ENCODE assay signal across 19 cellular contexts in the genomic region with DNA sequence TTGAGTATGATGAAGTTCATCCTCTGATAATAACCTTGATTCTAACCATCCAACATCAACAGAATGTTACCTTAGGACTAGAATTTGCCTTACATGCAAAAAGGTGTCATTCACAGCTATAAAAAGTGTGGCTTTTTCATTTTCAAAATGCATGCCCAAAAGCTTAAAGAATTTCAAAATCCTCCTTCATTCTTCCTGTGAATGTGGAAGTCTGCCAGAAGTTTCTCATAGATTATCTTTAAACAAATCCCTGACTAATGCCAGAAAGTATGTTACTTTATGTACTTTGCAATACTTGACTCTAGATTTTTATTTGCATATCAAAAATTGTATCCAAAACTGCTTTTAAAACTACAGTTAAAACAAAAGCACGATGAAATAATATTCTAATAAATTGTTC.
DNase-seq lines count a peak whose midpoint lies in the region; ATAC-seq, FAIRE-seq and TF ChIP-seq lines count a peak whose summit lies in the region.
"Had no signal": no experiment of that assay in that cellular context is flagged by ENCODE, and none has a peak within 500 bp of the region (broad histone marks: within the 10 kb centered on the region; RNA-seq: fewer than 3 reads in every experiment).

No MANE protein-coding gene starts in this region.

- no peak for TF ChIP-seq POLR2A in IMR-90 (IDR thresholded peaks at IDR 0.05; ENCODE audit: low read depth, low read length)

- H3K4me2 ChIP-seq in IMR-90 (ENCODE audit: low read depth, low read length) (peak overlapping the region; percentile 79; the same call in 1 of the 2 replicates), mesenchymal stem cell (ENCODE audit: low read length, poor library complexity, severe bottlenecking) (no peak overlapping the region), GM23338 (no peak overlapping the region)
- H3K4me2 ChIP-seq: BLaER1 treated with 17β-estradiol and CSF1 and Interleukin-3, amounts not matched to agents 10 nM and 100 nM had no signal

- H4K8ac ChIP-seq in IMR-90 (ENCODE audit: low read depth in 2 of 2, low read length in 2 of 2) (peak overlapping the region in 1 of 2 experiments; percentile 81; a peak in 1 of 4 replicates), mesenchymal stem cell (ENCODE audit: low read length) (no peak overlapping the region)

- no peak overlapping the region; the same call in 1 of the 2 replicates for H3K56ac ChIP-seq in IMR-90 (ENCODE audit: extremely low read depth, insufficient read depth, low read length)

- intact Hi-C loops in IMR-90 (cut with micrococcal nuclease) = no loop called here

- no peaks in the 10 kb centered on the region for H3K9me3 ChIP-seq in IMR-90 (ENCODE audit: control insufficient read depth, insufficient read depth, low read length)
- no peaks in the 10 kb centered on the region for H3K9me3 ChIP-seq in mesenchymal stem cell (ENCODE audit: control insufficient read depth, low read length)
- H3K9me3 ChIP-seq: adrenal gland; BLaER1 treated with 17β-estradiol and CSF1 and Interleukin-3, amounts not matched to agents 10 nM and 100 nM; esophagus muscularis mucosa had no signal

- TF ChIP-seq CTCF in IMR-90 (conservative IDR thresholded peaks at IDR 0.05; ENCODE audit: low read depth, low read length) (no peak), bronchial epithelial cell (IDR thresholded peaks at IDR 0.05; ENCODE audit: insufficient read depth, low read length, severe bottlenecking) (no peak), GM23338 (conservative IDR thresholded peaks at IDR 0.05; ENCODE audit: low read depth in 2 of 2) (no peak)

- H2AFZ ChIP-seq in IMR-90 (replicated peaks; ENCODE audit: low read length, poor library complexity) (no peak overlapping the region), mesenchymal stem cell (ENCODE audit: low read depth, low read length) (no peak overlapping the region), GM23338 (no peak overlapping the region)

- H3K4me3 ChIP-seq in IMR-90 (ENCODE audit: insufficient read depth, low read depth, low read length) (no peak overlapping the region), bronchial epithelial cell (ENCODE audit: low read depth, low read length) (no peak overlapping the region), mesenchymal stem cell (ENCODE audit: insufficient read depth in 1 of 2, low read depth in 1 of 2, low read length in 2 of 2) (no peak overlapping the region), GM23338 (no peak overlapping the region)
- H3K4me3 ChIP-seq: adrenal gland; BLaER1 treated with 17β-estradiol and CSF1 and Interleukin-3, amounts not matched to agents 10 nM and 100 nM; esophagus muscularis mucosa had no signal

- peak overlapping the region; percentile 94 for H2BK5ac ChIP-seq in IMR-90 (ENCODE audit: low read depth, low read length, poor library complexity, severe bottlenecking)
- H2BK5ac ChIP-seq in mesenchymal stem cell (ENCODE audit: low read depth, low read length, poor library complexity, severe bottlenecking) = no peak overlapping the region

- H3K18ac ChIP-seq in IMR-90 (ENCODE audit: low read depth, low read length) (peak overlapping the region; percentile 84; the same call in 1 of the 2 replicates), mesenchymal stem cell (ENCODE audit: low read depth in 1 of 2, low read length in 2 of 2) (no peak overlapping the region)

- H3K23ac ChIP-seq in IMR-90 (ENCODE audit: low read depth, low read length) (peak overlapping the region; percentile 82; the same call in 1 of the 2 replicates), mesenchymal stem cell (ENCODE audit: low read length in 2 of 2) (no peak overlapping the region)

- dilution Hi-C loops in IMR-90 (cut with HindIII; ENCODE audit: low sequenced_read_pairs, unreplicated experiment) = no loop called here

- WGBS in IMR-90 (ENCODE audit: extremely low coverage in 2 of 2, insufficient read length in 1 of 2), 2 experiments = no CpG with 5 or more reads among the region's 1 CpG
- WGBS in mesenchymal stem cell = 100% methylated on average over 1 of the region's 1 CpG

- H3K27ac ChIP-seq in IMR-90 (ENCODE audit: insufficient read depth, low read length) (peak overlapping the region; percentile 64; the same call in 1 of the 2 replicates), mesenchymal stem cell (ENCODE audit: low read length, poor library complexity, severe bottlenecking) (no peak overlapping the region), GM23338 (ENCODE audit: low read depth) (no peak overlapping the region)
- H3K27ac ChIP-seq: adrenal gland; BLaER1 treated with 17β-estradiol and CSF1 and Interleukin-3, amounts not matched to agents 10 nM and 100 nM; esophagus muscularis mucosa had no signal

- H3K36me3 Mint-ChIP-seq in GM23338 (ENCODE audit: low read depth) = no peaks in the 10 kb centered on the region
- no peaks in the 10 kb centered on the region for H3K36me3 Mint-ChIP-seq in activated T-cell treated with anti-CD3 and anti-CD28 coated beads, Interleukin-2, amount 50 U/mL, for 4 hours (ENCODE audit: insufficient read depth)

- H2AK5ac ChIP-seq in IMR-90 (ENCODE audit: low read depth, low read length) = no peak overlapping the region
- no peak overlapping the region for H2AK5ac ChIP-seq in mesenchymal stem cell (ENCODE audit: low read length, severe bottlenecking)

- CTCF ChIA-PET in IMR-90 (lab: Yijun Ruan, JAX) = interaction anchor here (0.6 kb wide), 3 partner anchors 13 to 769 kb away, joined by 3 to 5 read pairs (median 4); no protein-coding TSS in a partner anchor

- no peak overlapping the region for H2BK12ac ChIP-seq in mesenchymal stem cell (ENCODE audit: low read length in 2 of 2)

- peak overlapping the region; percentile 63; the same call in 1 of the 2 replicates for H4K5ac ChIP-seq in IMR-90 (ENCODE audit: low read depth, low read length)

- H3K14ac ChIP-seq in IMR-90 (replicated peaks; ENCODE audit: low read depth, low read length) = no peak overlapping the region
- no peak overlapping the region for H3K14ac ChIP-seq in mesenchymal stem cell (ENCODE audit: low read length in 2 of 2)

- no peaks in the 10 kb centered on the region; the same call in 2 of the 3 replicates for H3K9me3 Mint-ChIP-seq in GM23338
- H3K9me3 Mint-ChIP-seq in activated T-cell treated with anti-CD3 and anti-CD28 coated beads, Interleukin-2, amount 50 U/mL, for 4 hours = peaks cover 11% of the 10 kb centered on the region

- H3K27me3 Mint-ChIP-seq in GM23338 (ENCODE audit: insufficient read depth, low read depth, poor library complexity) = no peaks in the 10 kb centered on the region
- no peaks in the 10 kb centered on the region for H3K27me3 Mint-ChIP-seq in activated T-cell treated with anti-CD3 and anti-CD28 coated beads, Interleukin-2, amount 50 U/mL, for 4 hours (ENCODE audit: low read depth)

- H3K79me1 ChIP-seq in IMR-90 (ENCODE audit: low read depth in 1 of 2, low read length in 2 of 2) (no peaks in the 10 kb centered on the region), mesenchymal stem cell (replicated peaks; ENCODE audit: low read length, poor library complexity, severe bottlenecking) (no peaks in the 10 kb centered on the region)

- peak overlapping the region; percentile 80; the same call in 1 of the 2 replicates for H2BK20ac ChIP-seq in IMR-90 (ENCODE audit: low read depth, low read length)

- no peaks in the 10 kb centered on the region for H3K36me3 ChIP-seq in IMR-90 (ENCODE audit: control insufficient read depth, insufficient read depth, low read length)
- no peaks in the 10 kb centered on the region for H3K36me3 ChIP-seq in bronchial epithelial cell (ENCODE audit: control insufficient read depth, insufficient read depth, low read length)
- H3K36me3 ChIP-seq in mesenchymal stem cell (ENCODE audit: control insufficient read depth in 1 of 2, insufficient read depth in 2 of 2, low read depth in 1 of 2, low read length in 2 of 2) = no peaks in the 10 kb centered on the region
- no peaks in the 10 kb centered on the region for H3K36me3 ChIP-seq in GM23338 (ENCODE audit: insufficient read depth)
- H3K36me3 ChIP-seq: adrenal gland; BLaER1 treated with 17β-estradiol and CSF1 and Interleukin-3, amounts not matched to agents 10 nM and 100 nM; esophagus muscularis mucosa had no signal

- no peaks in the 10 kb centered on the region for H3F3A ChIP-seq in GM23338 (replicated peaks; ENCODE audit: low read depth)

- H3K4me1 Mint-ChIP-seq in GM23338 = no peaks in the 10 kb centered on the region
- no peaks in the 10 kb centered on the region for H3K4me1 Mint-ChIP-seq in activated T-cell treated with anti-CD3 and anti-CD28 coated beads, Interleukin-2, amount 50 U/mL, for 4 hours (ENCODE audit: low read depth)

- no peak overlapping the region for H3K27ac Mint-ChIP-seq in GM23338
- H3K27ac Mint-ChIP-seq: activated CD8-positive, alpha-beta T cell treated with anti-CD3 and anti-CD28 coated beads, Interleukin-2, amount 10 ng/mL, durations not matched to agents 7 days and 5 days had no signal

- DNase-seq in AG08396 (ENCODE audit: low spot score) (peak; percentile 8), IMR-90 (peak; percentile 81), bronchial epithelial cell (ENCODE audit: low read depth) (peak; percentile 82), mesenchymal stem cell (peak; percentile 28), GM23338 (ENCODE audit: low spot score) (no peak), dermis blood vessel endothelial cell (no peak), activated T-cell treated with anti-CD3 and anti-CD28 coated beads for 4 hours (no peak)
- DNase-seq in activated T-cell treated with anti-CD3 and anti-CD28 coated beads, Interleukin-2, amount 50 U/mL, for 4 hours = no peak
- DNase-seq: activated CD8-positive, alpha-beta T cell treated with anti-CD3 and anti-CD28 coated beads, Interleukin-2, amount 10 ng/mL, durations not matched to agents 7 days and 5 days; adrenal gland; cortex of kidney; DMS79; MV-4-11; NCI-H2081; stimulated activated naive CD4-positive, alpha-beta T cell treated with Interleukin-2 at 50 U/mL for 16 hours had no signal

- FAIRE-seq in bronchial epithelial cell (lab: Jason Lieb, UNC) = no peak
- FAIRE-seq: HepG2 had no signal

- in situ Hi-C loops in IMR-90 (cut with MboI; ENCODE audit: low sequenced_read_pairs) = no loop called here

- no peak overlapping the region for H3K4me3 Mint-ChIP-seq in GM23338
- H3K4me3 Mint-ChIP-seq in activated T-cell treated with anti-CD3 and anti-CD28 coated beads, Interleukin-2, amount 50 U/mL, for 4 hours = no peak overlapping the region
- H3K4me3 Mint-ChIP-seq: activated CD8-positive, alpha-beta T cell treated with anti-CD3 and anti-CD28 coated beads, Interleukin-2, amount 10 ng/mL, durations not matched to agents 7 days and 5 days had no signal

- no peaks in the 10 kb centered on the region for H4K20me1 ChIP-seq in IMR-90 (ENCODE audit: insufficient read depth, low read length)
- no peaks in the 10 kb centered on the region for H4K20me1 ChIP-seq in GM23338 (replicated peaks; ENCODE audit: insufficient read depth)
- H4K20me1 ChIP-seq: BLaER1 treated with 17β-estradiol and CSF1 and Interleukin-3, amounts not matched to agents 10 nM and 100 nM had no signal

- ATAC-seq in IMR-90 (ENCODE audit: low read depth) = peak; percentile 68
- ATAC-seq in GM23338 = no peak
- ATAC-seq in activated T-cell treated with anti-CD3 and anti-CD28 coated beads, Interleukin-2, amount 50 U/mL, for 4 hours = no peak
- ATAC-seq: activated CD8-positive, alpha-beta T cell treated with anti-CD3 and anti-CD28 coated beads, Interleukin-2, amount 10 ng/mL, durations not matched to agents 7 days and 5 days; HCT116; HepG2 had no signal

- H2BK120ac ChIP-seq in IMR-90 (ENCODE audit: low read depth, low read length) (0 out of 2 replicates have a peak overlapping the region, but pooled peaks have one; percentile 57), mesenchymal stem cell (ENCODE audit: low read depth, low read length) (no peak overlapping the region)

- no peaks in the 10 kb centered on the region for H3K27me3 ChIP-seq in IMR-90 (ENCODE audit: control insufficient read depth, insufficient read depth, low read length)
- H3K27me3 ChIP-seq in bronchial epithelial cell (ENCODE audit: control insufficient read depth, insufficient read depth, low read length) = no peaks in the 10 kb centered on the region
- H3K27me3 ChIP-seq in mesenchymal stem cell (ENCODE audit: control insufficient read depth in 1 of 2, insufficient read depth in 1 of 2, low read length in 2 of 2) = no peaks in the 10 kb centered on the region
- H3K27me3 ChIP-seq in GM23338 (ENCODE audit: insufficient read depth) = no peaks in the 10 kb centered on the region
- H3K27me3 ChIP-seq: adrenal gland; BLaER1 treated with 17β-estradiol and CSF1 and Interleukin-3, amounts not matched to agents 10 nM and 100 nM; esophagus muscularis mucosa had no signal

- no TSS peak for BruUV-seq in IMR-90 (replicated peaks; lab: Mats Ljungman, UMichigan)

- no peak overlapping the region for H2BK15ac ChIP-seq in IMR-90 (ENCODE audit: low read depth, low read length)
- no peak overlapping the region for H2BK15ac ChIP-seq in mesenchymal stem cell (ENCODE audit: low read depth, poor library complexity, severe bottlenecking)

- no peaks in the 10 kb centered on the region for H3K79me2 ChIP-seq in GM23338 (replicated peaks; ENCODE audit: insufficient read depth)

- POLR2A ChIA-PET in IMR-90 (lab: Charles Lee; ENCODE audit: unreplicated experiment) = no interaction called here

- H3K9ac ChIP-seq in IMR-90 (ENCODE audit: low read depth, low read length) (no peak overlapping the region), mesenchymal stem cell (ENCODE audit: low read length) (no peak overlapping the region)
- H3K9ac ChIP-seq: BLaER1 treated with 17β-estradiol and CSF1 and Interleukin-3, amounts not matched to agents 10 nM and 100 nM had no signal

- no peak overlapping the region for H2AK9ac ChIP-seq in IMR-90 (replicated peaks; ENCODE audit: low read depth, low read length, poor library complexity)

- no peaks in the 10 kb centered on the region for H3K9me2 ChIP-seq in GM23338 (ENCODE audit: insufficient read depth)

- H3K9me1 ChIP-seq in IMR-90 (ENCODE audit: insufficient read depth, low read length) = no peaks in the 10 kb centered on the region

- no peak overlapping the region for H4K91ac ChIP-seq in IMR-90 (ENCODE audit: insufficient read depth, low read depth, low read length)
- H4K91ac ChIP-seq in mesenchymal stem cell (ENCODE audit: low read length) = no peak overlapping the region

- H3K4ac ChIP-seq in IMR-90 (ENCODE audit: low read depth, low read length) (no peak overlapping the region), mesenchymal stem cell (ENCODE audit: low read depth in 1 of 2, low read length in 2 of 2) (no peak overlapping the region)

- H3K4me1 ChIP-seq in IMR-90 (ENCODE audit: control insufficient read depth, insufficient read depth, low read length) (peaks cover 2% of the 10 kb centered on the region; the same call in 1 of the 2 replicates), mesenchymal stem cell (ENCODE audit: control insufficient read depth, insufficient read depth, low read depth, low read length) (no peaks in the 10 kb centered on the region), GM23338 (ENCODE audit: insufficient read depth) (no peaks in the 10 kb centered on the region)
- H3K4me1 ChIP-seq: adrenal gland; BLaER1 treated with 17β-estradiol and CSF1 and Interleukin-3, amounts not matched to agents 10 nM and 100 nM had no signal

- TF ChIP-seq RAD21 in IMR-90 (IDR thresholded peaks at IDR 0.05; ENCODE audit: low read length) = no peak

Comparison
In these comparisons a context has a peak if more than half of its experiments do, and no peak if none do; other contexts are left out.
1. DNase-seq: peak in AG08396 (single experiment), IMR-90 (single experiment), bronchial epithelial cell (single experiment) and mesenchymal stem cell (single experiment); none in GM23338 (single experiment), activated T-cell treated with anti-CD3 and anti-CD28 coated beads, Interleukin-2, amount 50 U/mL, for 4 hours (single experiment), dermis blood vessel endothelial cell (single experiment) and activated T-cell treated with anti-CD3 and anti-CD28 coated beads for 4 hours (single experiment).